In the genomic region with DNA sequence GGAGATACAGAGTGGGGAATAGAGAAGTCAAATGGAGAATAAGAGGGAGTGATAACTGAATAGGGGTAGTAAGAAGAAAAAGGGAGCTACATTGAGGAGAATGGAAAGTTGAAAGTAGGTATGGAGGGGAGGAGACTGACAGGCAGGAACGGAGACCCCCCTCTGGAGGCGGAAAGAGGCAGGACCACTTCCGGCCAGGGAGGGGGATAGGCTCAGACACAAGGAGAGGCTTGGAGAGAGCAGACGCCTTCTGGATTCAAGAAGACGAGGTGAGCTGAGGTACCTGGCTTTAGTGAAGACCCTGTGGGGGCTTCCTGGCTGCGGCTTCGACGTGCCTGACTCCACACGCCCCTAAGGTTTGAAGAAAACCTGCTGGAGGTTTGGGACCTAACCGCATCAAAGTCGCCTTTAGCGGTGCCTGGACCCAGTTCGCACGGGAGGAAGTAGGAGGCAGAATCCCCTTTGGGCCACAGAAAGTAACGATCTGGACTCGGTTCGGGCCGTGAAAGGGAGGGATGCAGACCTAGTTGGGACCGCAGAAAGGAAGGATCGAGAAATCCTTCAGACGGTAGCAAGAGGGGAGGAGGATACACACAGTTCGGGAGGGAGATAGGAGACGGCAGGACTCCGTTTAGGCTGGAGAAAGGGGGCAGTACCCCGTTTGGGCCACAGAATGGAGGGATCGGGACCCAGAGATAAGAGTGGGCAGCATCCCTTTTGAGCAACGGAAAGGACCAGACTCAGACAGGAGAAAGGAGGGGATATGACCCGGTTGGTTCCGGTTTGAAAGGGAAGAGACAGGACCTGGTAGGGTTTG, we compare ENCODE assay signal across 8 cellular contexts. TPM values are rescaled to one million over a fixed set of nuclear protein-coding genes. Genes with fewer than 3 reads are reported as not detected.
DNase-seq lines count a peak whose midpoint lies in the region; ATAC-seq, FAIRE-seq and TF ChIP-seq lines count a peak whose summit lies in the region.

A gene with protein sequence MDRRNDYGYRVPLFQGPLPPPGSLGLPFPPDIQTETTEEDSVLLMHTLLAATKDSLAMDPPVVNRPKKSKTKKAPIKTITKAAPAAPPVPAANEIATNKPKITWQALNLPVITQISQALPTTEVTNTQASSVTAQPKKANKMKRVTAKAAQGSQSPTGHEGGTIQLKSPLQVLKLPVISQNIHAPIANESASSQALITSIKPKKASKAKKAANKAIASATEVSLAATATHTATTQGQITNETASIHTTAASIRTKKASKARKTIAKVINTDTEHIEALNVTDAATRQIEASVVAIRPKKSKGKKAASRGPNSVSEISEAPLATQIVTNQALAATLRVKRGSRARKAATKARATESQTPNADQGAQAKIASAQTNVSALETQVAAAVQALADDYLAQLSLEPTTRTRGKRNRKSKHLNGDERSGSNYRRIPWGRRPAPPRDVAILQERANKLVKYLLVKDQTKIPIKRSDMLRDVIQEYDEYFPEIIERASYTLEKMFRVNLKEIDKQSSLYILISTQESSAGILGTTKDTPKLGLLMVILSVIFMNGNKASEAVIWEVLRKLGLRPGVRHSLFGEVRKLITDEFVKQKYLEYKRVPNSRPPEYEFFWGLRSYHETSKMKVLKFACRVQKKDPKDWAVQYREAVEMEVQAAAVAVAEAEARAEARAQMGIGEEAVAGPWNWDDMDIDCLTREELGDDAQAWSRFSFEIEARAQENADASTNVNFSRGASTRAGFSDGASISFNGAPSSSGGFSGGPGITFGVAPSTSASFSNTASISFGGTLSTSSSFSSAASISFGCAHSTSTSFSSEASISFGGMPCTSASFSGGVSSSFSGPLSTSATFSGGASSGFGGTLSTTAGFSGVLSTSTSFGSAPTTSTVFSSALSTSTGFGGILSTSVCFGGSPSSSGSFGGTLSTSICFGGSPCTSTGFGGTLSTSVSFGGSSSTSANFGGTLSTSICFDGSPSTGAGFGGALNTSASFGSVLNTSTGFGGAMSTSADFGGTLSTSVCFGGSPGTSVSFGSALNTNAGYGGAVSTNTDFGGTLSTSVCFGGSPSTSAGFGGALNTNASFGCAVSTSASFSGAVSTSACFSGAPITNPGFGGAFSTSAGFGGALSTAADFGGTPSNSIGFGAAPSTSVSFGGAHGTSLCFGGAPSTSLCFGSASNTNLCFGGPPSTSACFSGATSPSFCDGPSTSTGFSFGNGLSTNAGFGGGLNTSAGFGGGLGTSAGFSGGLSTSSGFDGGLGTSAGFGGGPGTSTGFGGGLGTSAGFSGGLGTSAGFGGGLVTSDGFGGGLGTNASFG (N-terminal part only) (plus strand): TSS at position 215 of the 817 bp plus-strand sequence. CDS start 1,423 bp downstream, outside the sequence.

- H3K4me3 ChIP-seq in HFF-Myc (replicated peaks; ENCODE audit: low read depth, low read length) (peak within 1 kb of the TSS; percentile 56), esophagus muscularis mucosa (peak within 1 kb of the TSS; percentile 52 to 62 (median 56))

- 44% methylated on average over 29 of the region's 29 CpGs for WGBS in esophagus muscularis mucosa

- H3K4me3 Mint-ChIP-seq in Calu3 (ENCODE audit: low read depth, unreplicated experiment) (peak within 1 kb of the TSS; percentile 5), nephron (peak within 1 kb of the TSS; percentile 90 to 99 (median 96))

- TF ChIP-seq EP300 in esophagus muscularis mucosa (IDR thresholded peaks at IDR 0.05) = no peak

- peaks cover 4% of the 10 kb centered on the region for H3K36me3 Mint-ChIP-seq in Calu3 (ENCODE audit: insufficient read depth, unreplicated experiment)
- peaks cover 17% of the 10 kb centered on the region for H3K36me3 Mint-ChIP-seq in nephron (ENCODE audit: low read depth)

- FAIRE-seq in RCC 7860 (lab: Jason Lieb, UNC) = no peak

- H3K9me3 Mint-ChIP-seq in Calu3 (ENCODE audit: low read depth, unreplicated experiment) (peaks cover 5% of the 10 kb centered on the region), nephron (peaks cover 14% of the 10 kb centered on the region)

- no peaks in the 10 kb centered on the region for H3K9me3 ChIP-seq in esophagus muscularis mucosa

- H3K27ac Mint-ChIP-seq in Calu3 (ENCODE audit: unreplicated experiment) = no peak within 1 kb of the TSS
- peak within 1 kb of the TSS; percentile 81 to 96 (median 86) for H3K27ac Mint-ChIP-seq in nephron

- H3K27me3 Mint-ChIP-seq in Calu3 (ENCODE audit: unreplicated experiment) = peaks cover 32% of the 10 kb centered on the region
- no peaks in the 10 kb centered on the region for H3K27me3 Mint-ChIP-seq in nephron (ENCODE audit: low read depth)

- BruUV-seq in Calu3 (replicated peaks; lab: Mats Ljungman, UMichigan) = no TSS peak

- in situ Hi-C loops in SK-MEL-5 (cut with HindIII; ENCODE audit: low pct_unique_long_range_greater_than_20kb, low sequenced_read_pairs) = no loop called here

- peaks cover 0 to 6% (median 2%) of the 10 kb centered on the region in 4 donors for H3K4me1 ChIP-seq in esophagus muscularis mucosa

- DNase-seq in Calu3 (no peak), HFF-Myc (ENCODE audit: extremely low read depth, low read depth) (no peak), SK-MEL-5 (ENCODE audit: low read depth, low spot score) (peak; percentile 8), esophagus muscularis mucosa (ENCODE audit: extremely low spot score) (no peak), RCC 7860 (ENCODE audit: low spot score) (no peak)
- DNase-seq in activated CD4-positive, CD25-positive, alpha-beta regulatory T cell treated with anti-CD3 and anti-CD28 coated beads, Interleukin-2, amount 50 U/mL, for 72 hours = no peak

- TF ChIP-seq CTCF in Calu3 (IDR thresholded peaks at IDR 0.05; ENCODE audit: unreplicated experiment) (no peak), HFF-Myc (IDR thresholded peaks at IDR 0.05; ENCODE audit: low read depth, low read length, missing control alignments) (peak; percentile 12), esophagus muscularis mucosa (IDR thresholded peaks at IDR 0.05) (no peak), nephron (IDR thresholded peaks at IDR 0.05; ENCODE audit: unreplicated experiment in 3 of 3) (peak; percentile 32 to 47 (median 35))

- H3K36me3 ChIP-seq in esophagus muscularis mucosa = no peaks in the 10 kb centered on the region

- no peaks in the 10 kb centered on the region for H3K27me3 ChIP-seq in esophagus muscularis mucosa

- CTCF ChIA-PET in Calu3 (lab: Charles Lee) = no interaction called here

- H3K27ac ChIP-seq in esophagus muscularis mucosa (replicated peaks in 1 of 4) = peak within 1 kb of the TSS in 2 of 4 donors; percentile 36 to 47

- H3K4me1 Mint-ChIP-seq in Calu3 (ENCODE audit: low read depth, unreplicated experiment) (peaks cover 10% of the 10 kb centered on the region), nephron (peaks cover 16% of the 10 kb centered on the region)

- no peak for TF ChIP-seq POLR2A in esophagus muscularis mucosa (IDR thresholded peaks at IDR 0.05; ENCODE audit: low read depth)

- no peak for ATAC-seq in HG03025 (IDR thresholded peaks at IDR 0.05; ENCODE audit: low FRiP score, unreplicated experiment)

- intact Hi-C loops in Calu3 (cut with micrococcal nuclease; ENCODE audit: unreplicated experiment) (no loop called here), esophagus muscularis mucosa (cut with DNase I) (no loop called here)

RNA-seq across cellular contexts. Expression of the gene that starts here (rescaled TPM):
- total RNA-seq in Calu3 (2022) (not detected in 2 replicates), esophagus muscularis mucosa (1 to 10 TPM; 3.5 to 7.5 (median 5.0) TPM)
- total RNA-seq in SK-MEL-5 (2014; rRNA removed; shearing (Covaris generic)) = 12.4 and 13.4 TPM in 2 replicates
- 7.2 and 9.2 TPM in 2 replicates for polyA plus RNA-seq in SK-MEL-5 (2015; cell fraction: cytosol; rRNA removed)
- 266 and 316 TPM in 2 replicates for polyA plus RNA-seq in SK-MEL-5 (2015; cell fraction: nucleus; rRNA removed)

Comparison
In these comparisons a context has a peak if more than half of its experiments do, and no peak if none do; other contexts are left out.
1. CTCF ChIP-seq: peak in HFF-Myc (single experiment) and nephron (3 of 3); none in Calu3 (single experiment) and esophagus muscularis mucosa (0 of 3).